ENCODE assay signal across 8 cellular contexts in genomic region chrX:71859637-71860036, GRCh38. TPM values are rescaled to one million over a fixed set of nuclear protein-coding genes. Genes with fewer than 3 reads are reported as not detected.
DNase-seq lines count a peak whose midpoint lies in the region; ATAC-seq and TF ChIP-seq lines count a peak whose summit lies in the region.

No MANE protein-coding gene starts in this region.

- POLR2A ChIA-PET in IMR-90 (lab: Charles Lee; ENCODE audit: unreplicated experiment) = no interaction called here
- POLR2A ChIA-PET in T-cell (lab: Charles Lee) = no interaction called here

- in situ Hi-C loops in IMR-90 (cut with MboI; ENCODE audit: low sequenced_read_pairs) = loop anchor here (25.0 kb wide), 1 partner anchor 197 kb away; the partner anchor contains the start of gene LOC101059915

- H3K18ac ChIP-seq in IMR-90 (ENCODE audit: low read depth, low read length) (no peak overlapping the region), trophoblast cell (ENCODE audit: low read length) (no peak overlapping the region)

- H3K9ac ChIP-seq in IMR-90 (ENCODE audit: low read depth, low read length) = no peak overlapping the region
- no peak overlapping the region for H3K9ac ChIP-seq in trophoblast cell (ENCODE audit: low read length)

- H3K4me1 ChIP-seq in IMR-90 (ENCODE audit: control insufficient read depth, insufficient read depth, low read length) (no peaks in the 10 kb centered on the region), trophoblast cell (ENCODE audit: control insufficient read depth in 1 of 2, insufficient read depth in 2 of 2, low read length in 2 of 2) (no peaks in the 10 kb centered on the region)

- dilution Hi-C loops in IMR-90 (cut with HindIII; ENCODE audit: low sequenced_read_pairs, unreplicated experiment) = no loop called here

- H3K4me3 ChIP-seq in IMR-90 (ENCODE audit: insufficient read depth, low read depth, low read length) (no peak overlapping the region), trophoblast cell (ENCODE audit: low read depth, low read length) (no peak overlapping the region)

- no peaks in the 10 kb centered on the region for H3K9me3 ChIP-seq in IMR-90 (ENCODE audit: control insufficient read depth, insufficient read depth, low read length)
- no peaks in the 10 kb centered on the region for H3K9me3 ChIP-seq in trophoblast cell (ENCODE audit: insufficient read depth, low read depth, low read length)

- peak; percentile 54 for TF ChIP-seq RAD21 in IMR-90 (IDR thresholded peaks at IDR 0.05; ENCODE audit: low read length)

- H3K27ac ChIP-seq in IMR-90 (ENCODE audit: insufficient read depth, low read length) = no peak overlapping the region
- no peak overlapping the region for H3K27ac ChIP-seq in trophoblast cell (ENCODE audit: low read depth, low read length)

- no peak overlapping the region for H2BK15ac ChIP-seq in IMR-90 (ENCODE audit: low read depth, low read length)

- H3K36me3 ChIP-seq in IMR-90 (ENCODE audit: control insufficient read depth, insufficient read depth, low read length) = no peaks in the 10 kb centered on the region
- no peaks in the 10 kb centered on the region for H3K36me3 ChIP-seq in trophoblast cell (ENCODE audit: control insufficient read depth in 1 of 2, insufficient read depth in 2 of 2, low read length in 2 of 2)

- H3K4ac ChIP-seq in IMR-90 (ENCODE audit: low read depth, low read length) (no peak overlapping the region), trophoblast cell (ENCODE audit: low read depth, low read length) (no peak overlapping the region)

- H4K20me1 ChIP-seq in IMR-90 (ENCODE audit: insufficient read depth, low read length) = no peaks in the 10 kb centered on the region

- H2BK120ac ChIP-seq in IMR-90 (ENCODE audit: low read depth, low read length) (no peak overlapping the region), trophoblast cell (ENCODE audit: insufficient read depth, low read length, poor library complexity) (no peak overlapping the region)

- TF ChIP-seq CTCF in IMR-90 (conservative IDR thresholded peaks at IDR 0.05; ENCODE audit: low read depth, low read length) = peak; percentile 62

- ATAC-seq in IMR-90 (ENCODE audit: low read depth) (peak; percentile 72; the same call in 1 of the 2 replicates), T-cell (replicated peaks in 1 of 4) (no peak), HG03378 (IDR thresholded peaks at IDR 0.05; ENCODE audit: unreplicated experiment) (no peak)

- H2BK20ac ChIP-seq in IMR-90 (ENCODE audit: low read depth, low read length) = no peak overlapping the region

- H2AK9ac ChIP-seq in IMR-90 (replicated peaks; ENCODE audit: low read depth, low read length, poor library complexity) = no peak overlapping the region

- intact Hi-C loops in IMR-90 (cut with micrococcal nuclease) = loop anchor here (1.0 kb wide), 1 partner anchor 267 kb away; no protein-coding TSS in a partner anchor

- H4K8ac ChIP-seq in IMR-90 (ENCODE audit: low read depth in 2 of 2, low read length in 2 of 2) (no peak overlapping the region), trophoblast cell (ENCODE audit: low read depth, low read length) (no peak overlapping the region)

- H2BK5ac ChIP-seq in IMR-90 (ENCODE audit: low read depth, low read length, poor library complexity, severe bottlenecking) = no peak overlapping the region
- H2BK5ac ChIP-seq in trophoblast cell (ENCODE audit: low read depth, low read length, poor library complexity) = no peak overlapping the region

- H3K56ac ChIP-seq in IMR-90 (ENCODE audit: extremely low read depth, insufficient read depth, low read length) = no peak overlapping the region

- no TSS peak for BruUV-seq in IMR-90 (replicated peaks; lab: Mats Ljungman, UMichigan)

- no peaks in the 10 kb centered on the region for H3K9me1 ChIP-seq in IMR-90 (ENCODE audit: insufficient read depth, low read length)

- no peaks in the 10 kb centered on the region for H3K9me3 Mint-ChIP-seq in T-cell

- peaks cover 3 to 36% of the 10 kb centered on the region in 2 donors for H3K27me3 Mint-ChIP-seq in T-cell

- H2AFZ ChIP-seq in IMR-90 (replicated peaks; ENCODE audit: low read length, poor library complexity) (no peak overlapping the region), trophoblast cell (ENCODE audit: insufficient read depth, low read length, poor library complexity) (no peak overlapping the region)

- no peak overlapping the region for H2BK12ac ChIP-seq in trophoblast cell (ENCODE audit: low read length)

- H3K4me1 Mint-ChIP-seq in T-cell = peaks cover 0 to 6% (median 2%) of the 10 kb centered on the region in 3 donors

- no peaks in the 10 kb centered on the region for H3K36me3 Mint-ChIP-seq in T-cell

- no peak overlapping the region for H2AK5ac ChIP-seq in IMR-90 (ENCODE audit: low read depth, low read length)
- no peak overlapping the region for H2AK5ac ChIP-seq in trophoblast cell (ENCODE audit: low read length)

- CTCF ChIA-PET in IMR-90 (lab: Yijun Ruan, JAX) (no interaction called here), T-cell (lab: Charles Lee) (interaction anchor here (0.5 to 1.0 kb wide), 5 partner anchors 185 to 400 kb away, joined by 3 to 7 read pairs (median 5); no protein-coding TSS in a partner anchor)

- H4K12ac ChIP-seq in trophoblast cell (ENCODE audit: low read depth, low read length) = no peak overlapping the region

- TF ChIP-seq POLR2A in IMR-90 (IDR thresholded peaks at IDR 0.05; ENCODE audit: low read depth, low read length) (no peak), erythroblast (IDR thresholded peaks at IDR 0.05; ENCODE audit: low read length) (no peak)

- no peak overlapping the region for H3K23ac ChIP-seq in IMR-90 (ENCODE audit: low read depth, low read length)
- H3K23ac ChIP-seq in trophoblast cell (ENCODE audit: low read length) = no peak overlapping the region

- no peak overlapping the region for H3K4me3 Mint-ChIP-seq in T-cell

- no peak overlapping the region for H3K4me2 ChIP-seq in IMR-90 (ENCODE audit: low read depth, low read length)
- H3K4me2 ChIP-seq in trophoblast cell (ENCODE audit: low read length) = no peak overlapping the region

- H3K14ac ChIP-seq in IMR-90 (replicated peaks; ENCODE audit: low read depth, low read length) (no peak overlapping the region), trophoblast cell (ENCODE audit: low read length) (no peak overlapping the region)

- H3K79me2 ChIP-seq in trophoblast cell (ENCODE audit: control insufficient read depth, insufficient read depth, low read length, poor library complexity) = no peaks in the 10 kb centered on the region

- H4K5ac ChIP-seq in IMR-90 (ENCODE audit: low read depth, low read length) = no peak overlapping the region

- H3K79me1 ChIP-seq in IMR-90 (ENCODE audit: low read depth in 1 of 2, low read length in 2 of 2) = no peaks in the 10 kb centered on the region
- H3K79me1 ChIP-seq in trophoblast cell (ENCODE audit: low read length) = no peaks in the 10 kb centered on the region

- no CpG with 5 or more reads among the region's 3 CpGs for WGBS in IMR-90 (ENCODE audit: extremely low coverage in 2 of 2, insufficient read length in 1 of 2), 2 experiments
- no CpG with 5 or more reads among the region's 3 CpGs for WGBS in trophoblast cell (ENCODE audit: extremely low coverage, insufficient coverage, insufficient read length)

- H3K27me3 ChIP-seq in IMR-90 (ENCODE audit: control insufficient read depth, insufficient read depth, low read length) = peaks cover 21% of the 10 kb centered on the region
- H3K27me3 ChIP-seq in trophoblast cell (ENCODE audit: insufficient read depth, low read length) = no peaks in the 10 kb centered on the region

- no peak overlapping the region for H3K27ac Mint-ChIP-seq in T-cell

- no peak overlapping the region for H4K91ac ChIP-seq in IMR-90 (ENCODE audit: insufficient read depth, low read depth, low read length)
- H4K91ac ChIP-seq in trophoblast cell (ENCODE audit: low read depth, low read length) = no peak overlapping the region

- DNase-seq in NCI-H510A treated with DMSO at 0.1 percent for 48 hours (lab: John Stamatoyannopoulos, UW) = peak; percentile 17
- DNase-seq in NCI-H510A (lab: John Stamatoyannopoulos, UW) = no peak
- DNase-seq in IMR-90 = peak; percentile 33
- peak in 25 of 34 experiments; percentile 2 to 39 (median 13) for DNase-seq in T-cell
- DNase-seq in erythroblast (lab: John Stamatoyannopoulos, UW) = peak; percentile 31 to 47
- DNase-seq in trophoblast cell = peak; percentile 1 to 50
- no peak for DNase-seq in NCI-H187 treated with DMSO at 0.1 percent for 48 hours (lab: John Stamatoyannopoulos, UW)

TF ChIP-seq in IMR-90, 13 proteins besides CTCF, POLR2A, EP300 and RAD21:
- TF ChIP-seq SMC3 (IDR thresholded peaks at IDR 0.05; ENCODE audit: low read depth, low read length) = peak; percentile 41
- no peak for TF ChIP-seq NFE2L2 (IDR thresholded peaks at IDR 0.05; ENCODE audit: low read depth, low read length)
- no peak for TF ChIP-seq MAZ (IDR thresholded peaks at IDR 0.05; ENCODE audit: borderline replicate concordance, low read depth, low read length)
- TF ChIP-seq BHLHE40 (IDR thresholded peaks at IDR 0.05; ENCODE audit: low read depth, low read length) = no peak
- no peak for TF ChIP-seq FOS (IDR thresholded peaks at IDR 0.05; ENCODE audit: low read depth, low read length)
- TF ChIP-seq RFX5 (IDR thresholded peaks at IDR 0.05; ENCODE audit: low read depth, low read length) = no peak

RNA-seq across cellular contexts. Expression of gene NHSL2, which starts 51.0 kb away (rescaled TPM):
- 0.72 and 0.83 TPM in 2 replicates for total RNA-seq in IMR-90 (2012; rRNA removed)
- polyA plus RNA-seq in IMR-90 (2012; rRNA removed) = 0.75 and 0.89 TPM in 2 replicates
- 0.17 and 0.54 TPM in 2 replicates for polyA plus RNA-seq in IMR-90 (2012; cell fraction: cytosol; rRNA removed)
- polyA plus RNA-seq in IMR-90 (2012; cell fraction: nucleus; rRNA removed; ENCODE audit: low replicate concordance) = 1.1 and 1.2 TPM in 2 replicates
- total RNA-seq in T-cell = 10 to 100 TPM in 1 of 5 donors, 1 to 10 TPM in 4; 3.3 to 11.7 (median 8.1) TPM
- 5.9 and 6.7 TPM in 2 replicates for polyA plus RNA-seq in trophoblast cell (2013)

Comparison
In these comparisons a context has a peak if more than half of its experiments do, and no peak if none do; other contexts are left out.
1. DNase-seq: peak in NCI-H510A treated with DMSO at 0.1 percent for 48 hours (single experiment), IMR-90 (single experiment), T-cell (25 of 34), erythroblast (2 of 2) and trophoblast cell (2 of 2); none in NCI-H510A (single experiment) and NCI-H187 treated with DMSO at 0.1 percent for 48 hours (single experiment).